1 cellular context compared by ENCODE assay signal in the genomic region with DNA sequence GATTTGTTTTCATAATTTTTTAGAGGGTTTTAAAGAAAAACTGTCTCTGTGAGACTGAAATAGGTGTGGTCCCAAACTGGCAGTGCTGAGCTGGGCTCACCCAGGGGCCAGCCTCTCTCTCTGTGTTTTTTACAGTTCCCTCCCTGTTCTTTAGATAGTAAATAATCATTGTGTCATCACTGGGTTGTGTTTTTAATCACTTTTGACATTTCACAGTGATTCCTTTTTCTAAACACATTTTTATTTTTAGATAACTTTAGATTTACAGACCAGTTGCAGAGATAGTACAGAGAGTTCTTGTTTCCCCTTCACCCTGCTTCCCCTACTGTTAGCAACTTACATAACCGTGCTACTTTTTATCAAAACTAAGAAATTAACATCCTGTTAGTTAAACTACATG.
TF ChIP-seq lines count a peak whose summit lies in the region.

No MANE protein-coding gene starts in this region.

TF ChIP-seq in HEK293, 187 proteins besides CTCF, POLR2A, EP300 and RAD21:
- TF ChIP-seq, protein P1, sequence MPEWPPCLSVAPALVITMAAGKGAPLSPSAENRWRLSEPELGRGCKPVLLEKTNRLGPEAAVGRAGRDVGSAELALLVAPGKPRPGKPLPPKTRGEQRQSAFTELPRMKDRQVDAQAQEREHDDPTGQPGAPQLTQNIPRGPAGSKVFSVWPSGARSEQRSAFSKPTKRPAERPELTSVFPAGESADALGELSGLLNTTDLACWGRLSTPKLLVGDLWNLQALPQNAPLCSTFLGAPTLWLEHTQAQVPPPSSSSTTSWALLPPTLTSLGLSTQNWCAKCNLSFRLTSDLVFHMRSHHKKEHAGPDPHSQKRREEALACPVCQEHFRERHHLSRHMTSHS (tag by site-specific recombination; IDR thresholded peaks at IDR 0.05), result no peak
- TF ChIP-seq ZBTB8A (tag by site-specific recombination; IDR thresholded peaks at IDR 0.05) (no peak), ZNF529 (tag by site-specific recombination; IDR thresholded peaks at IDR 0.05; ENCODE audit: insufficient replicate concordance) (peak; percentile 69), ZNF510 (tag by site-specific recombination; IDR thresholded peaks at IDR 0.05; ENCODE audit: insufficient replicate concordance) (no peak)
